ENCODE assay signal across 2 cellular contexts in the genomic region with DNA sequence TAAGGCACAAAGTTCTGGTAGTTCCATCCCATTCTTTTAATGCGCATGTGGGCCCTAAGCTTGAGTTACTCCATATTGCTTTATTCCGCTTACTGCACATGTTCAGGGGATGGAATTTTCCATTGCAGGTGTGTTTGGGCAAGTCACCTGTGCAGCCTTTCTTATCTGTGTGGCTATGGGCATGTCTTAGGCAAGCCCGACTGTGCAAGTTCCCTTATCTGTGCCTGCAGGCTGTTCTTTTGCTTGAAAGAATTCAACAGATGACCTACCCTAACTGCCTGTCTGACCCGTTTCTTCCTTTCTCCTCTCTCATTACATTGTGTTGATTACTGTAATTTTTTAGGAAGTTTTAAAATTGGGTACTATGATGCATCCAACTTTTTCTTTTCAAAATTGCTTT.
TF ChIP-seq lines count a peak whose summit lies in the region.

No MANE protein-coding gene starts in this region.

TF ChIP-seq in HepG2, 621 proteins besides CTCF, POLR2A, EP300 and RAD21 (continued from another document):
- peak; percentile 32 for TF ChIP-seq ZFP36 (IDR thresholded peaks at IDR 0.05; ENCODE audit: borderline replicate concordance, low read depth, low read length, partially characterized antibody)
- no peak for TF ChIP-seq HDAC6 (IDR thresholded peaks at IDR 0.05; ENCODE audit: low read depth, low read length)
- TF ChIP-seq GZF1 (CRISPR knock-in tag; IDR thresholded peaks at IDR 0.05), result no peak
- TF ChIP-seq ZSCAN21 (CRISPR knock-in tag; IDR thresholded peaks at IDR 0.05; ENCODE audit: borderline replicate concordance), result no peak
- TF ChIP-seq ZNF331 (CRISPR knock-in tag; IDR thresholded peaks at IDR 0.05), result peak; percentile 21; the same call in 1 of the 2 replicates
- TF ChIP-seq HMG20A (CRISPR knock-in tag; IDR thresholded peaks at IDR 0.05; ENCODE audit: borderline replicate concordance), result no peak
- TF ChIP-seq NFYC (CRISPR knock-in tag; IDR thresholded peaks at IDR 0.05), result no peak
- no peak for TF ChIP-seq MTF1 (CRISPR knock-in tag; IDR thresholded peaks at IDR 0.05)
- TF ChIP-seq, protein P1, sequence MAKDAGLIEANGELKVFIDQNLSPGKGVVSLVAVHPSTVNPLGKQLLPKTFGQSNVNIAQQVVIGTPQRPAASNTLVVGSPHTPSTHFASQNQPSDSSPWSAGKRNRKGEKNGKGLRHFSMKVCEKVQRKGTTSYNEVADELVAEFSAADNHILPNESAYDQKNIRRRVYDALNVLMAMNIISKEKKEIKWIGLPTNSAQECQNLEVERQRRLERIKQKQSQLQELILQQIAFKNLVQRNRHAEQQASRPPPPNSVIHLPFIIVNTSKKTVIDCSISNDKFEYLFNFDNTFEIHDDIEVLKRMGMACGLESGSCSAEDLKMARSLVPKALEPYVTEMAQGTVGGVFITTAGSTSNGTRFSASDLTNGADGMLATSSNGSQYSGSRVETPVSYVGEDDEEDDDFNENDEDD (CRISPR knock-in tag; IDR thresholded peaks at IDR 0.05; ENCODE audit: borderline replicate concordance), result no peak
- no peak for TF ChIP-seq ZNF550 (CRISPR knock-in tag; IDR thresholded peaks at IDR 0.05; ENCODE audit: borderline replicate concordance)
- no peak for TF ChIP-seq TBP (CRISPR knock-in tag; IDR thresholded peaks at IDR 0.05)
- TF ChIP-seq ATF7-NPFF (CRISPR knock-in tag; IDR thresholded peaks at IDR 0.05; ENCODE audit: low read depth), result no peak
- no peak for TF ChIP-seq NR2F1 (CRISPR knock-in tag; IDR thresholded peaks at IDR 0.05)
- no peak for TF ChIP-seq MEF2D (CRISPR knock-in tag; IDR thresholded peaks at IDR 0.05)
- TF ChIP-seq PTBP1 (IDR thresholded peaks at IDR 0.05; ENCODE audit: low read depth, low read length, poor library complexity, severe bottlenecking), result no peak
- TF ChIP-seq ZNF317 (CRISPR knock-in tag; IDR thresholded peaks at IDR 0.05), result no peak
- TF ChIP-seq, protein P2, sequence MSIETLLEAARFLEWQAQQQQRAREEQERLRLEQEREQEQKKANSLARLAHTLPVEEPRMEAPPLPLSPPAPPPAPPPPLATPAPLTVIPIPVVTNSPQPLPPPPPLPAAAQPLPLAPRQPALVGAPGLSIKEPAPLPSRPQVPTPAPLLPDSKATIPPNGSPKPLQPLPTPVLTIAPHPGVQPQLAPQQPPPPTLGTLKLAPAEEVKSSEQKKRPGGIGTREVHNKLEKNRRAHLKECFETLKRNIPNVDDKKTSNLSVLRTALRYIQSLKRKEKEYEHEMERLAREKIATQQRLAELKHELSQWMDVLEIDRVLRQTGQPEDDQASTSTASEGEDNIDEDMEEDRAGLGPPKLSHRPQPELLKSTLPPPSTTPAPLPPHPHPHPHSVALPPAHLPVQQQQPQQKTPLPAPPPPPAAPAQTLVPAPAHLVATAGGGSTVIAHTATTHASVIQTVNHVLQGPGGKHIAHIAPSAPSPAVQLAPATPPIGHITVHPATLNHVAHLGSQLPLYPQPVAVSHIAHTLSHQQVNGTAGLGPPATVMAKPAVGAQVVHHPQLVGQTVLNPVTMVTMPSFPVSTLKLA (IDR thresholded peaks at IDR 0.05), result no peak
- no peak for TF ChIP-seq NFATC3 (CRISPR knock-in tag; IDR thresholded peaks at IDR 0.05)
- TF ChIP-seq, protein P3, sequence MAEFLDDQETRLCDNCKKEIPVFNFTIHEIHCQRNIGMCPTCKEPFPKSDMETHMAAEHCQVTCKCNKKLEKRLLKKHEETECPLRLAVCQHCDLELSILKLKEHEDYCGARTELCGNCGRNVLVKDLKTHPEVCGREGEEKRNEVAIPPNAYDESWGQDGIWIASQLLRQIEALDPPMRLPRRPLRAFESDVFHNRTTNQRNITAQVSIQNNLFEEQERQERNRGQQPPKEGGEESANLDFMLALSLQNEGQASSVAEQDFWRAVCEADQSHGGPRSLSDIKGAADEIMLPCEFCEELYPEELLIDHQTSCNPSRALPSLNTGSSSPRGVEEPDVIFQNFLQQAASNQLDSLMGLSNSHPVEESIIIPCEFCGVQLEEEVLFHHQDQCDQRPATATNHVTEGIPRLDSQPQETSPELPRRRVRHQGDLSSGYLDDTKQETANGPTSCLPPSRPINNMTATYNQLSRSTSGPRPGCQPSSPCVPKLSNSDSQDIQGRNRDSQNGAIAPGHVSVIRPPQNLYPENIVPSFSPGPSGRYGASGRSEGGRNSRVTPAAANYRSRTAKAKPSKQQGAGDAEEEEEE (CRISPR knock-in tag; IDR thresholded peaks at IDR 0.05; ENCODE audit: borderline replicate concordance), result no peak
- TF ChIP-seq KLF12 (CRISPR knock-in tag; IDR thresholded peaks at IDR 0.05; ENCODE audit: borderline replicate concordance), result no peak
- TF ChIP-seq ZNF589 (CRISPR knock-in tag; conservative IDR thresholded peaks at IDR 0.05), result no peak
- no peak for TF ChIP-seq NFKB2 (CRISPR knock-in tag; IDR thresholded peaks at IDR 0.05; ENCODE audit: borderline replicate concordance)
- TF ChIP-seq, protein P4, sequence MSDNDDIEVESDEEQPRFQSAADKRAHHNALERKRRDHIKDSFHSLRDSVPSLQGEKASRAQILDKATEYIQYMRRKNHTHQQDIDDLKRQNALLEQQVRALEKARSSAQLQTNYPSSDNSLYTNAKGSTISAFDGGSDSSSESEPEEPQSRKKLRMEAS (IDR thresholded peaks at IDR 0.05), result 0 out of 2 replicates have a peak, but pooled peaks have one; percentile 17
- TF ChIP-seq ZNF747 (CRISPR knock-in tag; IDR thresholded peaks at IDR 0.05; ENCODE audit: borderline replicate concordance), result no peak
- no peak for TF ChIP-seq ZMYM2 (CRISPR knock-in tag; IDR thresholded peaks at IDR 0.05)
- TF ChIP-seq RFXAP (CRISPR knock-in tag; IDR thresholded peaks at IDR 0.05; ENCODE audit: borderline replicate concordance), result no peak
- no peak for TF ChIP-seq ZNF891 (CRISPR knock-in tag; IDR thresholded peaks at IDR 0.05)
- TF ChIP-seq, protein P5, sequence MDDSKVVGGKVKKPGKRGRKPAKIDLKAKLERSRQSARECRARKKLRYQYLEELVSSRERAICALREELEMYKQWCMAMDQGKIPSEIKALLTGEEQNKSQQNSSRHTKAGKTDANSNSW (CRISPR knock-in tag; IDR thresholded peaks at IDR 0.05; ENCODE audit: borderline replicate concordance), result no peak
- no peak for TF ChIP-seq ZNF772 (CRISPR knock-in tag; IDR thresholded peaks at IDR 0.05)
- TF ChIP-seq TP53 (CRISPR knock-in tag; conservative IDR thresholded peaks at IDR 0.05), result peak; percentile 99
- TF ChIP-seq KDM2A (CRISPR knock-in tag; IDR thresholded peaks at IDR 0.05; ENCODE audit: borderline replicate concordance, low read depth), result no peak
- no peak for TF ChIP-seq JARID2 (CRISPR knock-in tag; IDR thresholded peaks at IDR 0.05; ENCODE audit: insufficient replicate concordance)
- TF ChIP-seq ZNF138 (CRISPR knock-in tag; IDR thresholded peaks at IDR 0.05; ENCODE audit: low read depth), result no peak
- no peak for TF ChIP-seq ZNF781 (CRISPR knock-in tag; IDR thresholded peaks at IDR 0.05; ENCODE audit: borderline replicate concordance, not compliant biosample characterization)
TF ChIP-seq in HepG2: peak in this region for 10.

TF ChIP-seq in K562, 482 proteins besides CTCF, POLR2A, EP300 and RAD21 (continued from another document and continues in another):
- TF ChIP-seq, protein P6, sequence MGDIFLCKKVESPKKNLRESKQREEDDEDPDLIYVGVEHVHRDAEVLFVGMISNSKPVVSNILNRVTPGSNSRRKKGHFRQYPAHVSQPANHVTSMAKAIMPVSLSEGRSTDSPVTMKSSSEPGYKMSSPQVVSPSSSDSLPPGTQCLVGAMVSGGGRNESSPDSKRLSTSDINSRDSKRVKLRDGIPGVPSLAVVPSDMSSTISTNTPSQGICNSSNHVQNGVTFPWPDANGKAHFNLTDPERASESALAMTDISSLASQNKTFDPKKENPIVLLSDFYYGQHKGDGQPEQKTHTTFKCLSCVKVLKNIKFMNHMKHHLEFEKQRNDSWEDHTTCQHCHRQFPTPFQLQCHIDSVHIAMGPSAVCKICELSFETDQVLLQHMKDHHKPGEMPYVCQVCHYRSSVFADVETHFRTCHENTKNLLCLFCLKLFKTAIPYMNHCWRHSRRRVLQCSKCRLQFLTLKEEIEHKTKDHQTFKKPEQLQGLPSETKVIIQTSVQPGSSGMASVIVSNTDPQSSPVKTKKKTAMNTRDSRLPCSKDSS (IDR thresholded peaks at IDR 0.05; ENCODE audit: low read depth, partially characterized antibody), result peak; percentile 67
- TF ChIP-seq ZNF253 (CRISPR knock-in tag; conservative IDR thresholded peaks at IDR 0.05) (no peak), LEF1 (IDR thresholded peaks at IDR 0.05) (0 out of 2 replicates have a peak, but pooled peaks have one; percentile 34), GATAD2A (IDR thresholded peaks at IDR 0.05) (no peak), NCOR1 (IDR thresholded peaks at IDR 0.05) (peak; percentile 77), HEY1 (CRISPR knock-in tag; IDR thresholded peaks at IDR 0.05; ENCODE audit: borderline replicate concordance) (no peak), PHB (CRISPR knock-in tag; IDR thresholded peaks at IDR 0.05) (no peak), CBX1 (IDR thresholded peaks at IDR 0.05; ENCODE audit: low read depth) (peak; percentile 47; the same call in 1 of the 2 replicates), NCOA4 (IDR thresholded peaks at IDR 0.05; ENCODE audit: partially characterized antibody) (no peak), KLF16 (IDR thresholded peaks at IDR 0.05) (peak; percentile 63; the same call in 1 of the 2 replicates), MCM2 (IDR thresholded peaks at IDR 0.05; ENCODE audit: low read depth) (no peak), KLF10 (CRISPR knock-in tag; IDR thresholded peaks at IDR 0.05) (no peak), RFX7 (CRISPR knock-in tag; IDR thresholded peaks at IDR 0.05) (no peak), SOX6 (IDR thresholded peaks at IDR 0.05) (peak; percentile 71), ZNF436 (CRISPR knock-in tag; IDR thresholded peaks at IDR 0.05) (no peak), KLF6 (CRISPR knock-in tag; IDR thresholded peaks at IDR 0.05; ENCODE audit: borderline replicate concordance) (no peak), CTBP1 (IDR thresholded peaks at IDR 0.05; ENCODE audit: borderline replicate concordance) (peak; percentile 81), KDM1A (IDR thresholded peaks at IDR 0.05) (no peak), SRSF7 (optimal IDR thresholded peaks at IDR 0.05; ENCODE audit: low read depth, low read length) (no peak), CBFA2T3 (IDR thresholded peaks at IDR 0.05) (peak; percentile 94), TBL1XR1 (IDR thresholded peaks at IDR 0.05; ENCODE audit: low read length in 2 of 2) (no peak), DMBX1 (CRISPR knock-in tag; IDR thresholded peaks at IDR 0.05; ENCODE audit: borderline replicate concordance) (peak; percentile 25; the same call in 1 of the 2 replicates), FUS (optimal IDR thresholded peaks at IDR 0.05; ENCODE audit: low read depth, low read length) (no peak)
- TF ChIP-seq, protein P7, sequence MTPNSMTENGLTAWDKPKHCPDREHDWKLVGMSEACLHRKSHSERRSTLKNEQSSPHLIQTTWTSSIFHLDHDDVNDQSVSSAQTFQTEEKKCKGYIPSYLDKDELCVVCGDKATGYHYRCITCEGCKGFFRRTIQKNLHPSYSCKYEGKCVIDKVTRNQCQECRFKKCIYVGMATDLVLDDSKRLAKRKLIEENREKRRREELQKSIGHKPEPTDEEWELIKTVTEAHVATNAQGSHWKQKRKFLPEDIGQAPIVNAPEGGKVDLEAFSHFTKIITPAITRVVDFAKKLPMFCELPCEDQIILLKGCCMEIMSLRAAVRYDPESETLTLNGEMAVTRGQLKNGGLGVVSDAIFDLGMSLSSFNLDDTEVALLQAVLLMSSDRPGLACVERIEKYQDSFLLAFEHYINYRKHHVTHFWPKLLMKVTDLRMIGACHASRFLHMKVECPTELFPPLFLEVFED (CRISPR knock-in tag; conservative IDR thresholded peaks at IDR 0.05), result no peak
- TF ChIP-seq, protein P8, sequence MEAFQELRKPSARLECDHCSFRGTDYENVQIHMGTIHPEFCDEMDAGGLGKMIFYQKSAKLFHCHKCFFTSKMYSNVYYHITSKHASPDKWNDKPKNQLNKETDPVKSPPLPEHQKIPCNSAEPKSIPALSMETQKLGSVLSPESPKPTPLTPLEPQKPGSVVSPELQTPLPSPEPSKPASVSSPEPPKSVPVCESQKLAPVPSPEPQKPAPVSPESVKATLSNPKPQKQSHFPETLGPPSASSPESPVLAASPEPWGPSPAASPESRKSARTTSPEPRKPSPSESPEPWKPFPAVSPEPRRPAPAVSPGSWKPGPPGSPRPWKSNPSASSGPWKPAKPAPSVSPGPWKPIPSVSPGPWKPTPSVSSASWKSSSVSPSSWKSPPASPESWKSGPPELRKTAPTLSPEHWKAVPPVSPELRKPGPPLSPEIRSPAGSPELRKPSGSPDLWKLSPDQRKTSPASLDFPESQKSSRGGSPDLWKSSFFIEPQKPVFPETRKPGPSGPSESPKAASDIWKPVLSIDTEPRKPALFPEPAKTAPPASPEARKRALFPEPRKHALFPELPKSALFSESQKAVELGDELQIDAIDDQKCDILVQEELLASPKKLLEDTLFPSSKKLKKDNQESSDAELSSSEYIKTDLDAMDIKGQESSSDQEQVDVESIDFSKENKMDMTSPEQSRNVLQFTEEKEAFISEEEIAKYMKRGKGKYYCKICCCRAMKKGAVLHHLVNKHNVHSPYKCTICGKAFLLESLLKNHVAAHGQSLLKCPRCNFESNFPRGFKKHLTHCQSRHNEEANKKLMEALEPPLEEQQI (IDR thresholded peaks at IDR 0.05), result peak; percentile 87
- TF ChIP-seq, protein P4 (CRISPR knock-in tag; IDR thresholded peaks at IDR 0.05), result no peak
- TF ChIP-seq, protein P9, sequence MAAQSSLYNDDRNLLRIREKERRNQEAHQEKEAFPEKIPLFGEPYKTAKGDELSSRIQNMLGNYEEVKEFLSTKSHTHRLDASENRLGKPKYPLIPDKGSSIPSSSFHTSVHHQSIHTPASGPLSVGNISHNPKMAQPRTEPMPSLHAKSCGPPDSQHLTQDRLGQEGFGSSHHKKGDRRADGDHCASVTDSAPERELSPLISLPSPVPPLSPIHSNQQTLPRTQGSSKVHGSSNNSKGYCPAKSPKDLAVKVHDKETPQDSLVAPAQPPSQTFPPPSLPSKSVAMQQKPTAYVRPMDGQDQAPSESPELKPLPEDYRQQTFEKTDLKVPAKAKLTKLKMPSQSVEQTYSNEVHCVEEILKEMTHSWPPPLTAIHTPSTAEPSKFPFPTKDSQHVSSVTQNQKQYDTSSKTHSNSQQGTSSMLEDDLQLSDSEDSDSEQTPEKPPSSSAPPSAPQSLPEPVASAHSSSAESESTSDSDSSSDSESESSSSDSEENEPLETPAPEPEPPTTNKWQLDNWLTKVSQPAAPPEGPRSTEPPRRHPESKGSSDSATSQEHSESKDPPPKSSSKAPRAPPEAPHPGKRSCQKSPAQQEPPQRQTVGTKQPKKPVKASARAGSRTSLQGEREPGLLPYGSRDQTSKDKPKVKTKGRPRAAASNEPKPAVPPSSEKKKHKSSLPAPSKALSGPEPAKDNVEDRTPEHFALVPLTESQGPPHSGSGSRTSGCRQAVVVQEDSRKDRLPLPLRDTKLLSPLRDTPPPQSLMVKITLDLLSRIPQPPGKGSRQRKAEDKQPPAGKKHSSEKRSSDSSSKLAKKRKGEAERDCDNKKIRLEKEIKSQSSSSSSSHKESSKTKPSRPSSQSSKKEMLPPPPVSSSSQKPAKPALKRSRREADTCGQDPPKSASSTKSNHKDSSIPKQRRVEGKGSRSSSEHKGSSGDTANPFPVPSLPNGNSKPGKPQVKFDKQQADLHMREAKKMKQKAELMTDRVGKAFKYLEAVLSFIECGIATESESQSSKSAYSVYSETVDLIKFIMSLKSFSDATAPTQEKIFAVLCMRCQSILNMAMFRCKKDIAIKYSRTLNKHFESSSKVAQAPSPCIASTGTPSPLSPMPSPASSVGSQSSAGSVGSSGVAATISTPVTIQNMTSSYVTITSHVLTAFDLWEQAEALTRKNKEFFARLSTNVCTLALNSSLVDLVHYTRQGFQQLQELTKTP (IDR thresholded peaks at IDR 0.05; ENCODE audit: low read depth in 1 of 2, partially characterized antibody in 2 of 2), result peak in 1 of 2 experiments; percentile 38
- TF ChIP-seq, protein P10, sequence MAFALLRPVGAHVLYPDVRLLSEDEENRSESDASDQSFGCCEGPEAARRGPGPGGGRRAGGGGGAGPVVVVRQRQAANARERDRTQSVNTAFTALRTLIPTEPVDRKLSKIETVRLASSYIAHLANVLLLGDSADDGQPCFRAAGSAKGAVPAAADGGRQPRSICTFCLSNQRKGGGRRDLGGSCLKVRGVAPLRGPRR (CRISPR knock-in tag; IDR thresholded peaks at IDR 0.05), result no peak
